In genomic region chr19:33171916-33172359, GRCh38 we compare ENCODE assay signal across 1 cellular context.
TF ChIP-seq lines count a peak whose summit lies in the region.

No MANE protein-coding gene starts in this region.

TF ChIP-seq in GM23338, 12 proteins besides CTCF, POLR2A, EP300 and RAD21 (continued from another document):
- TF ChIP-seq ZNF462 (CRISPR knock-in tag; IDR thresholded peaks at IDR 0.05): no peak
- TF ChIP-seq EZH2phosphoT487 (IDR thresholded peaks at IDR 0.05; ENCODE audit: unreplicated experiment): no peak
- TF ChIP-seq ZNF114 (CRISPR knock-in tag; IDR thresholded peaks at IDR 0.05): no peak
- TF ChIP-seq ZNF331 (CRISPR knock-in tag; IDR thresholded peaks at IDR 0.05; ENCODE audit: low read depth): no peak
- no peak for TF ChIP-seq NANOG (IDR thresholded peaks at IDR 0.05; ENCODE audit: borderline replicate concordance)
- TF ChIP-seq EZH2 (IDR thresholded peaks at IDR 0.05; ENCODE audit: low read depth, unreplicated experiment): no peak
- TF ChIP-seq CREB1 (CRISPR knock-in tag; IDR thresholded peaks at IDR 0.05; ENCODE audit: low read depth): no peak
- no peak for TF ChIP-seq REST (IDR thresholded peaks at IDR 0.05; ENCODE audit: unreplicated experiment)
- no peak for TF ChIP-seq JUNB (IDR thresholded peaks at IDR 0.05; ENCODE audit: unreplicated experiment)
- no peak for TF ChIP-seq POLR2AphosphoS5 (IDR thresholded peaks at IDR 0.05; ENCODE audit: low read depth)
TF ChIP-seq in GM23338: peak in this region for 0.
